Comparison of ENCODE assay signal across 1 cellular context in the genomic region with DNA sequence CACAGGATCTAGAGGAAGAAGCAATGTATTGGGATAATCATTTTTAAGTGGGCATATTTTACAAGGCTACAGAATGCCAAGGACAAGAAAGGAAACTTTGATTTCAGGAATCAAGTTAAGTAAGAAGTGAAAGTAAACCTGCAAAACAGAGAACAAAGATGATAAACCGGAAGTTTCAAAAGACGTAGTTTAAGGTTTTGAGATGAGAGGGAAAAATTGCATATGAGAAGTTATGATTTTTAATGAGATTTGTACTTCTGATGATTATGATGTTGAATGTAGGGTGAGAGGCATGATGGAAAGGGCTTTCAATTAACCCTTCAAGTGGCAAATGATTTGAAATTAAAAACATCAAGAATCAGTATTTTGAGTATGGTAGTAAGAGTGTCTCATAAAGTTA.
TF ChIP-seq lines count a peak whose summit lies in the region.

No MANE protein-coding gene starts in this region.

TF ChIP-seq in HEK293T, 16 proteins besides CTCF, POLR2A, EP300 and RAD21:
- TF ChIP-seq FOXK2 (IDR thresholded peaks at IDR 0.05) (no peak), L3MBTL2 (conservative IDR thresholded peaks at IDR 0.05) (no peak), TARDBP (IDR thresholded peaks at IDR 0.05) (no peak), CTBP1 (IDR thresholded peaks at IDR 0.05; ENCODE audit: borderline replicate concordance) (no peak), SUZ12 (IDR thresholded peaks at IDR 0.05) (no peak), FOXM1 (IDR thresholded peaks at IDR 0.05; ENCODE audit: borderline replicate concordance) (no peak), SP1 (IDR thresholded peaks at IDR 0.05) (no peak), ELF4 (IDR thresholded peaks at IDR 0.05) (no peak), LEF1 (IDR thresholded peaks at IDR 0.05; ENCODE audit: borderline replicate concordance) (no peak), BHLHE40 (IDR thresholded peaks at IDR 0.05; ENCODE audit: borderline replicate concordance) (no peak), FOXA1 (IDR thresholded peaks at IDR 0.05) (no peak), HDGF (IDR thresholded peaks at IDR 0.05; ENCODE audit: borderline replicate concordance) (no peak), ARNT (IDR thresholded peaks at IDR 0.05) (no peak), ZNF384 (IDR thresholded peaks at IDR 0.05) (no peak), NFRKB (IDR thresholded peaks at IDR 0.05) (no peak), PKNOX1 (IDR thresholded peaks at IDR 0.05) (no peak)
TF ChIP-seq in HEK293T: peak in this region for 0.
